16 cellular contexts compared by ENCODE assay signal in genomic region chr10:129323311-129323710, GRCh38.
DNase-seq lines count a peak whose midpoint lies in the region; ATAC-seq and TF ChIP-seq lines count a peak whose summit lies in the region.
"Had no signal": no experiment of that assay in that cellular context is flagged by ENCODE, and none has a peak within 500 bp of the region (broad histone marks: within the 10 kb centered on the region; RNA-seq: fewer than 3 reads in every experiment).

No MANE protein-coding gene starts in this region.

- H3K4me2 ChIP-seq in mesenchymal stem cell (ENCODE audit: low read length, poor library complexity, severe bottlenecking) = peak overlapping the region; percentile 22

- peak overlapping the region in 2 of 5 experiments; percentile 57 for H3K27ac Mint-ChIP-seq in brain

- H3K27ac ChIP-seq in mesenchymal stem cell (ENCODE audit: low read length, poor library complexity, severe bottlenecking) (no peak overlapping the region), gastroesophageal sphincter (no peak overlapping the region), left lung (no peak overlapping the region)
- H3K27ac ChIP-seq: 22Rv1, GM23248 had no signal

- H2AK5ac ChIP-seq in mesenchymal stem cell (ENCODE audit: low read length, severe bottlenecking) = no peak overlapping the region

- no peak overlapping the region for H3K9ac ChIP-seq in mesenchymal stem cell (ENCODE audit: low read length)
- H3K9ac ChIP-seq: GM23248 had no signal

- no peak overlapping the region for H4K91ac ChIP-seq in mesenchymal stem cell (ENCODE audit: low read length)

- H3K27me3 ChIP-seq in mesenchymal stem cell (ENCODE audit: control insufficient read depth in 1 of 2, insufficient read depth in 1 of 2, low read length in 2 of 2) (peaks cover 0 to 30% of the 10 kb centered on the region in 2 experiments), gastroesophageal sphincter (peaks cover 29% of the 10 kb centered on the region), left lung (peaks cover 0 to 25% of the 10 kb centered on the region in 2 donors)

- no peak overlapping the region for H3K23ac ChIP-seq in mesenchymal stem cell (ENCODE audit: low read length in 2 of 2)

- no peak overlapping the region for H2BK120ac ChIP-seq in mesenchymal stem cell (ENCODE audit: low read depth, low read length)

- H2BK12ac ChIP-seq in mesenchymal stem cell (ENCODE audit: low read length in 2 of 2) = no peak overlapping the region

- H3K4me1 Mint-ChIP-seq in brain = peaks cover 27% of the 10 kb centered on the region

- no peaks in the 10 kb centered on the region for H3K79me1 ChIP-seq in mesenchymal stem cell (replicated peaks; ENCODE audit: low read length, poor library complexity, severe bottlenecking)

- WGBS in mesenchymal stem cell = 31% methylated on average over 6 of the region's 7 CpGs
- WGBS in gastroesophageal sphincter (ENCODE audit: low coverage in 1 of 2), 2 donors = 21 to 41% methylated on average over 5 to 7 of the region's 7 CpGs

- H3K18ac ChIP-seq in mesenchymal stem cell (ENCODE audit: low read depth in 1 of 2, low read length in 2 of 2) = no peak overlapping the region

- H3K4me1 ChIP-seq in mesenchymal stem cell (ENCODE audit: control insufficient read depth, insufficient read depth, low read depth, low read length) (no peaks in the 10 kb centered on the region), gastroesophageal sphincter (no peaks in the 10 kb centered on the region), left lung (no peaks in the 10 kb centered on the region)

- H3K4me3 ChIP-seq in mesenchymal stem cell (ENCODE audit: insufficient read depth in 1 of 2, low read depth in 1 of 2, low read length in 2 of 2) (no peak overlapping the region), gastroesophageal sphincter (no peak overlapping the region), left lung (no peak overlapping the region)
- H3K4me3 ChIP-seq: GM12878, GM23248, K562 had no signal

- no peak for TF ChIP-seq POLR2A in gastroesophageal sphincter (IDR thresholded peaks at IDR 0.05)

- H3K9me3 Mint-ChIP-seq in brain = peaks cover 0 to 5% (median 5%) of the 10 kb centered on the region in 5 experiments

- peaks cover 3% of the 10 kb centered on the region for H3K27me3 Mint-ChIP-seq in brain

- DNase-seq in NCI-H1105 treated with DMSO at 0.1 percent for 48 hours (lab: John Stamatoyannopoulos, UW) (peak; percentile 24), NCI-H1105 (lab: John Stamatoyannopoulos, UW) (no peak), mesenchymal stem cell (peak; percentile 8), left lung (no peak), NCI-H1092 treated with DMSO at 0.1 percent for 48 hours (lab: John Stamatoyannopoulos, UW) (no peak)
- no peak for DNase-seq in activated effector memory CD4-positive, alpha-beta T cell treated with anti-CD3 and anti-CD28 coated beads, Interleukin-2, amount 50 U/mL, for 16 hours
- DNase-seq: GM23248, NCI-H187 treated with DMSO at 0.1 percent for 48 hours, NCI-H446, NCI-H774, SIG-M5 had no signal

- no peak overlapping the region for H3K4ac ChIP-seq in mesenchymal stem cell (ENCODE audit: low read depth in 1 of 2, low read length in 2 of 2)

- intact Hi-C loops in left lung (cut with DNase I) = no loop called here

- H3K9me3 ChIP-seq in mesenchymal stem cell (ENCODE audit: control insufficient read depth, low read length) = peaks cover 5% of the 10 kb centered on the region
- H3K9me3 ChIP-seq in gastroesophageal sphincter = peaks cover 0 to 21% (median 0%) of the 10 kb centered on the region in 3 donors
- H3K9me3 ChIP-seq in left lung = peaks cover 0 to 6% of the 10 kb centered on the region in 2 donors

- no peak overlapping the region for H4K8ac ChIP-seq in mesenchymal stem cell (ENCODE audit: low read length)

- H3K36me3 Mint-ChIP-seq in brain = no peaks in the 10 kb centered on the region

- no peaks in the 10 kb centered on the region for H3K36me3 ChIP-seq in mesenchymal stem cell (ENCODE audit: control insufficient read depth in 1 of 2, insufficient read depth in 2 of 2, low read depth in 1 of 2, low read length in 2 of 2)
- no peaks in the 10 kb centered on the region for H3K36me3 ChIP-seq in gastroesophageal sphincter
- H3K36me3 ChIP-seq in left lung = no peaks in the 10 kb centered on the region

- H2BK15ac ChIP-seq in mesenchymal stem cell (ENCODE audit: low read depth, poor library complexity, severe bottlenecking) = no peak overlapping the region

- H3K14ac ChIP-seq in mesenchymal stem cell (ENCODE audit: low read length in 2 of 2) = no peak overlapping the region

- no peak for TF ChIP-seq EP300 in gastroesophageal sphincter (IDR thresholded peaks at IDR 0.05)

- no peak for TF ChIP-seq CTCF in brain (conservative IDR thresholded peaks at IDR 0.05)
- no peak for TF ChIP-seq CTCF in gastroesophageal sphincter (IDR thresholded peaks at IDR 0.05)
- no peak for TF ChIP-seq CTCF in left lung (IDR thresholded peaks at IDR 0.05)

- H3K4me3 Mint-ChIP-seq in brain = peak overlapping the region in 3 of 5 experiments; percentile 25 to 54 (median 49)

- no peak for ATAC-seq in gastroesophageal sphincter
- ATAC-seq in left lung = no peak
- ATAC-seq: GM12878, K562 had no signal

- peak overlapping the region; percentile 62 for H2AFZ ChIP-seq in mesenchymal stem cell (ENCODE audit: low read depth, low read length)
- H2AFZ ChIP-seq: GM23248 had no signal

- no peak overlapping the region for H2BK5ac ChIP-seq in mesenchymal stem cell (ENCODE audit: low read depth, low read length, poor library complexity, severe bottlenecking)

Comparison
In these comparisons a context has a peak if more than half of its experiments do, and no peak if none do; other contexts are left out.
1. DNase-seq: peak in NCI-H1105 treated with DMSO at 0.1 percent for 48 hours (single experiment) and mesenchymal stem cell (single experiment); none in NCI-H1105 (single experiment), activated effector memory CD4-positive, alpha-beta T cell treated with anti-CD3 and anti-CD28 coated beads, Interleukin-2, amount 50 U/mL, for 16 hours (single experiment), left lung (0 of 2) and NCI-H1092 treated with DMSO at 0.1 percent for 48 hours (single experiment).